ENCODE assay signal across 17 cellular contexts in the genomic region with DNA sequence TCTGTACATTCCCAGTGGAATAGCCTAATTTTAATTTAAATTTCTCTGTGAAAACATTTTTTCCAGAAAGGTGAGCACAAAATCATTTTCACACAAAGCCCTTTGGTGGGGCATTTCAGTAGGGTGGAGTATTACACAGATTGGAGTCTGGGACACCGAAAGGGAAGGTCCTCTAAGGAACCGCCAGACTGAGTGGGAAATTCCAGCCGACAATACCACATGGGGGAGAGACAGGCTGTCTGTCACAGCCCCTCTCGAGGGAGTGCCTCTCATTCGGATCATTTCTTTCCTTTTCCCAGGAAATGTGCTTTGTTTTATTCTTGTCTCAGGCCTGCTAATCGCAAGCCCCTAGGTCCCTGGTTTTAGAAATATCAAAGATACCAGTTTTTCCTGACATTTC.
DNase-seq lines count a peak whose midpoint lies in the region; ATAC-seq and TF ChIP-seq lines count a peak whose summit lies in the region.
"Had no signal": no experiment of that assay in that cellular context is flagged by ENCODE, and none has a peak within 500 bp of the region (broad histone marks: within the 10 kb centered on the region; RNA-seq: fewer than 3 reads in every experiment).

No MANE protein-coding gene starts in this region.

- H3K9me3 ChIP-seq in right cardiac atrium (ENCODE audit: control insufficient read depth, low read length) (no peaks in the 10 kb centered on the region), iPS-20b (ENCODE audit: insufficient read depth, low read depth, low read length) (no peaks in the 10 kb centered on the region), neural cell (ENCODE audit: low read length) (peaks cover 2% of the 10 kb centered on the region), mucosa of descending colon (no peaks in the 10 kb centered on the region)
- H3K9me3 ChIP-seq: A549, BE2C had no signal

- no peaks in the 10 kb centered on the region for H4K20me1 ChIP-seq in neural cell (ENCODE audit: insufficient read depth)

- no peaks in the 10 kb centered on the region for H3K79me2 ChIP-seq in neural cell (replicated peaks; ENCODE audit: insufficient read depth, low read length)

- H3K4me2 ChIP-seq in neural cell (ENCODE audit: low read length): no peak overlapping the region
- H3K4me2 ChIP-seq: A549 had no signal

- no peak for TF ChIP-seq RAD21 in neural cell (conservative IDR thresholded peaks at IDR 0.05)

- in situ Hi-C loops in ACHN (cut with HindIII; ENCODE audit: low pct_ligation_motif_present, low pct_unique_long_range_greater_than_20kb, low sequenced_read_pairs): no loop called here

- no peak overlapping the region for H2AFZ ChIP-seq in neural cell (ENCODE audit: low read depth, low read length)

- no peaks in the 10 kb centered on the region for H3F3A ChIP-seq in neural cell (ENCODE audit: insufficient read depth, low read length, poor library complexity, severe bottlenecking)

- no peak overlapping the region for H3K9ac ChIP-seq in iPS-20b (ENCODE audit: low read depth, low read length)
- peak overlapping the region; percentile 36 for H3K9ac ChIP-seq in neural cell (ENCODE audit: low read length)

- H3K27me3 ChIP-seq in right cardiac atrium (ENCODE audit: control insufficient read depth, insufficient read depth) (no peaks in the 10 kb centered on the region), iPS-20b (ENCODE audit: insufficient read depth, low read length) (no peaks in the 10 kb centered on the region), neural cell (ENCODE audit: insufficient read depth, low read depth, low read length) (no peaks in the 10 kb centered on the region)
- H3K27me3 ChIP-seq: BE2C had no signal

- no peak for DNase-seq in right cardiac atrium
- no peak for DNase-seq in Right ventricle myocardium superior
- DNase-seq in NCI-H526 treated with DMSO at 0.1 percent for 48 hours (lab: John Stamatoyannopoulos, UW): peak; percentile 90
- DNase-seq in ACHN: no peak
- DNase-seq in mucosa of descending colon: no peak
- DNase-seq: BE2C, Kasumi-1, NCI-H1417 treated with DMSO at 0.1 percent for 48 hours, NCI-H187, NCI-H226, NCI-H510A treated with DMSO at 0.1 percent for 48 hours, OCI-M1 had no signal

- peak; percentile 64 for TF ChIP-seq EP300 in neural cell (conservative IDR thresholded peaks at IDR 0.05; ENCODE audit: poor library complexity, severe bottlenecking)

- H3K27ac ChIP-seq in right cardiac atrium (ENCODE audit: low read length) (no peak overlapping the region), iPS-20b (ENCODE audit: low read length) (no peak overlapping the region), neural cell (ENCODE audit: low read length) (peak overlapping the region; percentile 79)
- H3K27ac ChIP-seq: A549 had no signal

- ATAC-seq in right cardiac atrium (peak; percentile 40 to 81), Right ventricle myocardium superior (ENCODE audit: poor library complexity) (no peak), HG02981 (IDR thresholded peaks at IDR 0.05; ENCODE audit: unreplicated experiment) (no peak), mucosa of descending colon (no peak)
- ATAC-seq: A549, HCT116 had no signal

- WGBS in right cardiac atrium: 53% methylated on average over 6 of the region's 6 CpGs

- H3K4me3 ChIP-seq in right cardiac atrium (ENCODE audit: low read length) (no peak overlapping the region), iPS-20b (ENCODE audit: low read length) (peak overlapping the region; percentile 21; the same call in 1 of the 2 replicates), neural cell (ENCODE audit: low read length) (peak overlapping the region; percentile 35), mucosa of descending colon (no peak overlapping the region)
- H3K4me3 ChIP-seq: A549 had no signal

- H3K4me1 ChIP-seq in right cardiac atrium (ENCODE audit: control insufficient read depth, insufficient read depth, low read length) (no peaks in the 10 kb centered on the region), iPS-20b (ENCODE audit: insufficient read depth, low read length) (peaks cover 16% of the 10 kb centered on the region), mucosa of descending colon (ENCODE audit: low read depth) (no peaks in the 10 kb centered on the region)
- H3K4me1 ChIP-seq: A549, BE2C had no signal

- no peaks in the 10 kb centered on the region for H3K9me2 ChIP-seq in neural cell (ENCODE audit: insufficient read depth, low read length)

- intact Hi-C loops in right cardiac atrium (cut with DNase I): no loop called here
- intact Hi-C loops in Right ventricle myocardium superior (cut with DNase I): no loop called here
- intact Hi-C loops in mucosa of descending colon (cut with DNase I, micrococcal nuclease): no loop called here

- no peaks in the 10 kb centered on the region for H3K36me3 ChIP-seq in iPS-20b (ENCODE audit: insufficient read depth, low read depth, low read length)
- H3K36me3 ChIP-seq in neural cell (ENCODE audit: insufficient read depth, low read length): no peaks in the 10 kb centered on the region
- H3K36me3 ChIP-seq in mucosa of descending colon (ENCODE audit: low read depth): no peaks in the 10 kb centered on the region
- H3K36me3 ChIP-seq: BE2C had no signal

- TF ChIP-seq CTCF in neural cell (IDR thresholded peaks at IDR 0.05; ENCODE audit: poor library complexity, severe bottlenecking) (no peak), mucosa of descending colon (IDR thresholded peaks at IDR 0.05) (no peak)

TF ChIP-seq in neural cell, 6 proteins besides CTCF, POLR2A, EP300 and RAD21:
- peak; percentile 55 for TF ChIP-seq REST (IDR thresholded peaks at IDR 0.05; ENCODE audit: borderline replicate concordance)
- peak; percentile 42 for TF ChIP-seq POLR2AphosphoS5 (IDR thresholded peaks at IDR 0.05)
- no peak for TF ChIP-seq SMC3 (conservative IDR thresholded peaks at IDR 0.05; ENCODE audit: poor library complexity)
TF ChIP-seq in neural cell: peak in this region for 2.

Comparison
In these comparisons a context has a peak if more than half of its experiments do, and no peak if none do; other contexts are left out.
1. ATAC-seq: peak in right cardiac atrium (2 of 2); none in Right ventricle myocardium superior (single experiment), HG02981 (single experiment) and mucosa of descending colon (single experiment).
2. H3K4me3 ChIP-seq: peak in iPS-20b (single experiment) and neural cell (single experiment); none in right cardiac atrium (single experiment) and mucosa of descending colon (single experiment).